Comparison of ENCODE assay signal across 27 cellular contexts in the genomic region with DNA sequence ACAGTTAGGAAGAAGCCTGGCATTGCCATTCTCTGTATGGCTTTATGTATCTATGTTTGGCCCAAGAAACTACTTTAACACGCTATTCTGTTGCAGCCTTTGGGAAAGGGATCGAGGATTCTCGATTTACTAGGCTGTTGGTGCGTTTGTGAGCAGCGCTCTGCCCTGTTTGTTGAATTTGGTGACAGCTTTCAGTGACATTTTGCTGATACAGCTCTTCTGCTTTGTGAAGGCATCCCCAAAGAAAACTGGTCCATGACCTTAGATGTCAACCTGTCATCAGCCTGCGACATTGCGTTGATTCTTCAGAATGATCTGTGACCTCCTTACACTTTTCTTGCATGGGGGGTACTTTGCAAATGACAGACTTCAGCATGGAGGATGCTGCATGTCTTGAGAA.
A peak's percentile ranks its signal among the peaks of the same experiment; 100 is the strongest.
DNase-seq lines count a peak whose midpoint lies in the region; ATAC-seq, FAIRE-seq and TF ChIP-seq lines count a peak whose summit lies in the region.
"Had no signal": no experiment of that assay in that cellular context is flagged by ENCODE, and none has a peak within 500 bp of the region (broad histone marks: within the 10 kb centered on the region; RNA-seq: fewer than 3 reads in every experiment).

No MANE protein-coding gene starts in this region.

- no peak overlapping the region for H2BK120ac ChIP-seq in IMR-90 (ENCODE audit: low read depth, low read length)

- no peaks in the 10 kb centered on the region for H3K79me2 ChIP-seq in HepG2 (ENCODE audit: insufficient read depth, low read length)

- no peak overlapping the region for H2BK5ac ChIP-seq in IMR-90 (ENCODE audit: low read depth, low read length, poor library complexity, severe bottlenecking)

- TF ChIP-seq EP300 in HepG2 (IDR thresholded peaks at IDR 0.05; ENCODE audit: low read depth in 2 of 2, low read length in 2 of 2) (no peak), HepG2 (CRISPR knock-in tag; IDR thresholded peaks at IDR 0.05; ENCODE audit: borderline replicate concordance) (no peak)

- no peak overlapping the region for H2AK5ac ChIP-seq in IMR-90 (ENCODE audit: low read depth, low read length)

- dilution Hi-C loops in IMR-90 (cut with HindIII; ENCODE audit: low sequenced_read_pairs, unreplicated experiment), result no loop called here

- intact Hi-C loops in HepG2 (cut with micrococcal nuclease; ENCODE audit: unreplicated experiment), result no loop called here
- intact Hi-C loops in right lobe of liver (cut with DNase I), result no loop called here
- intact Hi-C loops in IMR-90 (cut with micrococcal nuclease), result no loop called here

- no peaks in the 10 kb centered on the region for H3K9me3 ChIP-seq in HepG2 (ENCODE audit: low read length)
- H3K9me3 ChIP-seq in right lobe of liver, result no peaks in the 10 kb centered on the region
- no peaks in the 10 kb centered on the region for H3K9me3 ChIP-seq in IMR-90 (ENCODE audit: control insufficient read depth, insufficient read depth, low read length)
- H3K9me3 ChIP-seq: BE2C, BLaER1 had no signal

- H3K27me3 ChIP-seq in HepG2 (ENCODE audit: control insufficient read depth in 1 of 2, insufficient read depth in 2 of 2, low read length in 2 of 2), result no peaks in the 10 kb centered on the region
- H3K27me3 ChIP-seq in right lobe of liver, result no peaks in the 10 kb centered on the region
- H3K27me3 ChIP-seq in IMR-90 (ENCODE audit: control insufficient read depth, insufficient read depth, low read length), result no peaks in the 10 kb centered on the region
- H3K27me3 ChIP-seq: BE2C, BLaER1 had no signal

- no peak overlapping the region for H3K4me3 Mint-ChIP-seq in central memory CD8-positive, alpha-beta T cell
- H3K4me3 Mint-ChIP-seq in stimulated activated naive B cell treated with anti-CD40 and anti-IgM and Interleukin-4, amounts not matched to agents 10 μg/mL and 1 μg/mL and 100 μg/mL, for 72 hours, result no peak overlapping the region
- H3K4me3 Mint-ChIP-seq: CD14-positive monocyte; CD4-positive, alpha-beta memory T cell; CD4-positive, CD25-positive, alpha-beta regulatory T cell; CD8-positive, alpha-beta memory T cell had no signal

- no peak overlapping the region for H3K23ac ChIP-seq in IMR-90 (ENCODE audit: low read depth, low read length)

- no peaks in the 10 kb centered on the region for H3K4me1 Mint-ChIP-seq in central memory CD8-positive, alpha-beta T cell
- H3K4me1 Mint-ChIP-seq in stimulated activated naive B cell treated with anti-CD40 and anti-IgM and Interleukin-4, amounts not matched to agents 10 μg/mL and 1 μg/mL and 100 μg/mL, for 72 hours, result peaks cover 5 to 8% of the 10 kb centered on the region in 2 donors

- peaks cover 41% of the 10 kb centered on the region for H3K36me3 Mint-ChIP-seq in central memory CD8-positive, alpha-beta T cell (ENCODE audit: insufficient read depth)
- H3K36me3 Mint-ChIP-seq in stimulated activated naive B cell treated with anti-CD40 and anti-IgM and Interleukin-4, amounts not matched to agents 10 μg/mL and 1 μg/mL and 100 μg/mL, for 72 hours, result peaks cover 29 to 52% of the 10 kb centered on the region in 2 donors

- TF ChIP-seq RAD21 in HepG2 (CRISPR knock-in tag; IDR thresholded peaks at IDR 0.05), result no peak
- no peak for TF ChIP-seq RAD21 in IMR-90 (IDR thresholded peaks at IDR 0.05; ENCODE audit: low read length)

- no peaks in the 10 kb centered on the region for H3K79me1 ChIP-seq in IMR-90 (ENCODE audit: low read depth in 1 of 2, low read length in 2 of 2)

- no TSS peak for BruUV-seq in HepG2 (replicated peaks; lab: Mats Ljungman, UMichigan)
- no TSS peak for BruUV-seq in IMR-90 (replicated peaks; lab: Mats Ljungman, UMichigan)

- H2AK9ac ChIP-seq in IMR-90 (replicated peaks; ENCODE audit: low read depth, low read length, poor library complexity), result no peak overlapping the region

- no peak overlapping the region for H2BK15ac ChIP-seq in IMR-90 (ENCODE audit: low read depth, low read length)

- no peak overlapping the region for H4K8ac ChIP-seq in IMR-90 (ENCODE audit: low read depth in 2 of 2, low read length in 2 of 2)

- no peak overlapping the region for H3K56ac ChIP-seq in IMR-90 (ENCODE audit: extremely low read depth, insufficient read depth, low read length)

- no peak overlapping the region for H3K4ac ChIP-seq in IMR-90 (ENCODE audit: low read depth, low read length)

- FAIRE-seq in HepG2 (lab: Jason Lieb, UNC), result no peak
- FAIRE-seq: GM12878, GM19239 had no signal

- H3K9me1 ChIP-seq in IMR-90 (ENCODE audit: insufficient read depth, low read length), result no peaks in the 10 kb centered on the region

- H3K4me2 ChIP-seq in HepG2 (ENCODE audit: low read depth, low read length), result no peak overlapping the region
- H3K4me2 ChIP-seq in IMR-90 (ENCODE audit: low read depth, low read length), result no peak overlapping the region
- H3K4me2 ChIP-seq: BLaER1 had no signal

- H4K5ac ChIP-seq in IMR-90 (ENCODE audit: low read depth, low read length), result no peak overlapping the region

- H3K9me3 Mint-ChIP-seq in central memory CD8-positive, alpha-beta T cell, result no peaks in the 10 kb centered on the region
- no peaks in the 10 kb centered on the region for H3K9me3 Mint-ChIP-seq in stimulated activated naive B cell treated with anti-CD40 and anti-IgM and Interleukin-4, amounts not matched to agents 10 μg/mL and 1 μg/mL and 100 μg/mL, for 72 hours
- H3K9me3 Mint-ChIP-seq: CD8-positive, alpha-beta memory T cell had no signal

- POLR2A ChIA-PET in HepG2 (lab: Yijun Ruan, JAX) (no interaction called here), IMR-90 (lab: Charles Lee; ENCODE audit: unreplicated experiment) (no interaction called here)

- CTCF ChIA-PET in HepG2 (lab: Yijun Ruan, JAX; ENCODE audit: low intra/inter-chr PET ratio, low total read pairs), result no interaction called here
- CTCF ChIA-PET in IMR-90 (lab: Yijun Ruan, JAX), result interaction anchor here (0.6 kb wide), 1 partner anchor 17 kb away, joined by 3 read pairs; no protein-coding TSS in a partner anchor

- H3K4me1 ChIP-seq in HepG2 (ENCODE audit: insufficient read depth, low read length) (no peaks in the 10 kb centered on the region), right lobe of liver (no peaks in the 10 kb centered on the region), IMR-90 (ENCODE audit: control insufficient read depth, insufficient read depth, low read length) (no peaks in the 10 kb centered on the region)
- H3K4me1 ChIP-seq: BE2C, BLaER1 had no signal

- no peak for TF ChIP-seq POLR2A in HepG2 (IDR thresholded peaks at IDR 0.05; ENCODE audit: insufficient read depth in 1 of 2, low read depth in 2 of 2, low read length in 2 of 2)
- no peak for TF ChIP-seq POLR2A in right lobe of liver (IDR thresholded peaks at IDR 0.05)
- no peak for TF ChIP-seq POLR2A in IMR-90 (IDR thresholded peaks at IDR 0.05; ENCODE audit: low read depth, low read length)

- H3K27ac Mint-ChIP-seq in central memory CD8-positive, alpha-beta T cell (ENCODE audit: low read depth), result peak overlapping the region; percentile 65
- peak overlapping the region; percentile 54 for H3K27ac Mint-ChIP-seq in stimulated activated naive B cell treated with anti-CD40 and anti-IgM and Interleukin-4, amounts not matched to agents 10 μg/mL and 1 μg/mL and 100 μg/mL, for 72 hours
- H3K27ac Mint-ChIP-seq: CD14-positive monocyte; CD4-positive, CD25-positive, alpha-beta regulatory T cell had no signal

- H3K4me3 ChIP-seq in HepG2 (replicated peaks in 1 of 3; ENCODE audit: insufficient read depth in 1 of 3, low read depth in 2 of 3, low read length in 3 of 3) (no peak overlapping the region), right lobe of liver (no peak overlapping the region), IMR-90 (ENCODE audit: insufficient read depth, low read depth, low read length) (no peak overlapping the region)
- H3K4me3 ChIP-seq: BLaER1, GM12878 had no signal

- no peaks in the 10 kb centered on the region for H3K27me3 Mint-ChIP-seq in central memory CD8-positive, alpha-beta T cell
- H3K27me3 Mint-ChIP-seq in stimulated activated naive B cell treated with anti-CD40 and anti-IgM and Interleukin-4, amounts not matched to agents 10 μg/mL and 1 μg/mL and 100 μg/mL, for 72 hours, result no peaks in the 10 kb centered on the region
- H3K27me3 Mint-ChIP-seq: CD4-positive, alpha-beta memory T cell; CD4-positive, CD25-positive, alpha-beta regulatory T cell; CD8-positive, alpha-beta memory T cell had no signal

- ATAC-seq in HepG2, result no peak
- no peak for ATAC-seq in right lobe of liver
- no peak for ATAC-seq in IMR-90 (ENCODE audit: low read depth)
- no peak for ATAC-seq in central memory CD8-positive, alpha-beta T cell (replicated peaks; ENCODE audit: extremely low read depth, poor library complexity, severe bottlenecking)
- ATAC-seq in stimulated activated naive B cell treated with anti-CD40 and anti-IgM and Interleukin-4, amounts not matched to agents 10 μg/mL and 1 μg/mL and 100 μg/mL, for 72 hours (replicated peaks), result no peak
- no peak for ATAC-seq in GM21515 (IDR thresholded peaks at IDR 0.05; ENCODE audit: unreplicated experiment)
- ATAC-seq: GM12878 had no signal

- H4K20me1 ChIP-seq in HepG2 (ENCODE audit: insufficient read depth, low read length) (no peaks in the 10 kb centered on the region), IMR-90 (ENCODE audit: insufficient read depth, low read length) (no peaks in the 10 kb centered on the region)
- H4K20me1 ChIP-seq: BLaER1 had no signal

- H2BK20ac ChIP-seq in IMR-90 (ENCODE audit: low read depth, low read length), result no peak overlapping the region

- H3K27ac ChIP-seq in HepG2 (ENCODE audit: extremely low read length, insufficient read depth, low read length) (no peak overlapping the region), right lobe of liver (no peak overlapping the region), IMR-90 (ENCODE audit: insufficient read depth, low read length) (no peak overlapping the region)
- H3K27ac ChIP-seq: 22Rv1, BLaER1 had no signal

- no peak overlapping the region for H3K14ac ChIP-seq in IMR-90 (replicated peaks; ENCODE audit: low read depth, low read length)

- H3K18ac ChIP-seq in IMR-90 (ENCODE audit: low read depth, low read length), result no peak overlapping the region

- in situ Hi-C loops in HepG2 (cut with HindIII; ENCODE audit: extremely low pct_ligation_motif_present, low pct_unique_long_range_greater_than_20kb), result no loop called here
- in situ Hi-C loops in IMR-90 (cut with MboI; ENCODE audit: low sequenced_read_pairs), result no loop called here

- H2AFZ ChIP-seq in HepG2 (ENCODE audit: low read length) (no peak overlapping the region), IMR-90 (replicated peaks; ENCODE audit: low read length, poor library complexity) (no peak overlapping the region)

- H3K9ac ChIP-seq in HepG2 (ENCODE audit: insufficient read depth, low read depth, low read length) (no peak overlapping the region), IMR-90 (ENCODE audit: low read depth, low read length) (no peak overlapping the region)
- H3K9ac ChIP-seq: BLaER1 had no signal

- WGBS in HepG2 (ENCODE audit: low lambda C conversion rate), result 19% methylated on average over 6 of the region's 7 CpGs
- 70% methylated on average over 4 of the region's 7 CpGs for WGBS in right lobe of liver (ENCODE audit: insufficient coverage, low coverage, low lambda C conversion rate, missing lambda C conversion rate)
- WGBS in IMR-90 (ENCODE audit: extremely low coverage in 2 of 2, insufficient read length in 1 of 2), 2 experiments, result 80% methylated on average over 1 of the region's 7 CpGs; no CpG with 5 or more reads in 1 of the 2 experiments

- H4K91ac ChIP-seq in IMR-90 (ENCODE audit: insufficient read depth, low read depth, low read length), result no peak overlapping the region

- H3K36me3 ChIP-seq in HepG2 (replicated peaks in 1 of 2; ENCODE audit: control insufficient read depth in 1 of 2, insufficient read depth in 2 of 2, low read length in 2 of 2), result no peaks in the 10 kb centered on the region
- H3K36me3 ChIP-seq in right lobe of liver, result no peaks in the 10 kb centered on the region
- no peaks in the 10 kb centered on the region for H3K36me3 ChIP-seq in IMR-90 (ENCODE audit: control insufficient read depth, insufficient read depth, low read length)
- H3K36me3 ChIP-seq: BE2C had no signal

- DNase-seq in HepG2 (ENCODE audit: low spot score) (no peak), right lobe of liver (no peak), IMR-90 (no peak), H4 (ENCODE audit: low spot score) (no peak)
- DNase-seq in central memory CD8-positive, alpha-beta T cell (ENCODE audit: low spot score in 2 of 2), result no peak
- no peak for DNase-seq in stimulated activated naive B cell treated with anti-CD40 and anti-IgM and Interleukin-4, amounts not matched to agents 10 μg/mL and 1 μg/mL and 100 μg/mL, for 72 hours
- DNase-seq in activated effector memory CD4-positive, alpha-beta T cell treated with anti-CD3 and anti-CD28 coated beads, Interleukin-2, amount 50 U/mL, for 16 hours, result no peak
- DNase-seq: ACHN; BE2C; C1 segment of cervical spinal cord; CD4-positive, alpha-beta memory T cell; CD4-positive, CD25-positive, alpha-beta regulatory T cell; CD8-positive, alpha-beta memory T cell; COR-L47; DMS 273 treated with DMSO at 0.1 percent for 48 hours; DMS153; DMS53; DMS79; DND-41; EL; GDM1 had no signal

- no peak for TF ChIP-seq CTCF in HepG2 (CRISPR knock-in tag; IDR thresholded peaks at IDR 0.05)
- TF ChIP-seq CTCF in right lobe of liver (IDR thresholded peaks at IDR 0.05), result no peak
- no peak for TF ChIP-seq CTCF in IMR-90 (conservative IDR thresholded peaks at IDR 0.05; ENCODE audit: low read depth, low read length)
